Comparison of ENCODE assay signal across 8 cellular contexts in genomic region chr19:13843104-13843921, GRCh38.
DNase-seq lines count a peak whose midpoint lies in the region; ATAC-seq, FAIRE-seq and TF ChIP-seq lines count a peak whose summit lies in the region.

No MANE protein-coding gene starts in this region.

- H3K27ac ChIP-seq in muscle layer of colon (ENCODE audit: low read depth, low read length): peak overlapping the region; percentile 100

- H3K4me1 ChIP-seq in endocrine pancreas (ENCODE audit: control insufficient read depth, insufficient read depth, low read length): no peaks in the 10 kb centered on the region
- peaks cover 57% of the 10 kb centered on the region for H3K4me1 ChIP-seq in muscle layer of colon (ENCODE audit: insufficient read depth, low read length)

- H3K27me3 ChIP-seq in endocrine pancreas (ENCODE audit: control insufficient read depth, insufficient read depth, low read length) (no peaks in the 10 kb centered on the region), muscle layer of colon (ENCODE audit: control insufficient read depth in 1 of 2, insufficient read depth in 2 of 2, low read length in 2 of 2) (no peaks in the 10 kb centered on the region)

- TF ChIP-seq POLR2A in erythroblast (IDR thresholded peaks at IDR 0.05; ENCODE audit: low read length): no peak

- H3K9ac ChIP-seq in endocrine pancreas (ENCODE audit: control insufficient read depth, insufficient read depth, low read length) (peak overlapping the region; percentile 70), muscle layer of colon (ENCODE audit: low read length) (peak overlapping the region; percentile 98)

- ATAC-seq in HG03039 (IDR thresholded peaks at IDR 0.05; ENCODE audit: unreplicated experiment) (no peak), GM19397 (IDR thresholded peaks at IDR 0.05; ENCODE audit: unreplicated experiment) (no peak)

- H3K4me3 ChIP-seq in endocrine pancreas (ENCODE audit: control insufficient read depth, insufficient read depth, low read length) (peak overlapping the region; percentile 15), muscle layer of colon (ENCODE audit: low read depth in 1 of 2, low read length in 2 of 2) (peak overlapping the region; percentile 70 to 74)

- no peaks in the 10 kb centered on the region for H3K9me3 ChIP-seq in endocrine pancreas (ENCODE audit: control insufficient read depth, low read length)
- H3K9me3 ChIP-seq in muscle layer of colon (ENCODE audit: low read length): no peaks in the 10 kb centered on the region

- H3K36me3 ChIP-seq in endocrine pancreas (ENCODE audit: control insufficient read depth, insufficient read depth, low read length) (no peaks in the 10 kb centered on the region), muscle layer of colon (ENCODE audit: insufficient read depth, low read length) (no peaks in the 10 kb centered on the region)

- peak; percentile 22 for FAIRE-seq in RCC 7860 (lab: Jason Lieb, UNC)

- DNase-seq in NCI-H2196 (lab: John Stamatoyannopoulos, UW; ENCODE audit: unreplicated experiment) (peak; percentile 41), NCI-H2196 treated with DMSO at 0.1 percent for 48 hours (lab: John Stamatoyannopoulos, UW; ENCODE audit: unreplicated experiment) (no peak), RCC 7860 (ENCODE audit: low spot score) (peak; percentile 77), erythroblast (lab: John Stamatoyannopoulos, UW) (no peak)

Comparison
In these comparisons a context has a peak if more than half of its experiments do, and no peak if none do; other contexts are left out.
1. DNase-seq: peak in NCI-H2196 (single experiment) and RCC 7860 (single experiment); none in NCI-H2196 treated with DMSO at 0.1 percent for 48 hours (single experiment) and erythroblast (0 of 2).